1 cellular context compared by ENCODE assay signal in genomic region chr21:19553930-19554615, GRCh38.
A peak's percentile ranks its signal among the peaks of the same experiment; 100 is the strongest.
TF ChIP-seq lines count a peak whose summit lies in the region.

No MANE protein-coding gene starts in this region.

TF ChIP-seq in GM23338, 12 proteins besides CTCF, POLR2A, EP300 and RAD21 (continued from another document):
- TF ChIP-seq ZNF462 (CRISPR knock-in tag; IDR thresholded peaks at IDR 0.05): peak; percentile 72; the same call in 1 of the 2 replicates
- TF ChIP-seq ETS1 (IDR thresholded peaks at IDR 0.05): no peak
